ENCODE assay signal across 14 cellular contexts in the genomic region with DNA sequence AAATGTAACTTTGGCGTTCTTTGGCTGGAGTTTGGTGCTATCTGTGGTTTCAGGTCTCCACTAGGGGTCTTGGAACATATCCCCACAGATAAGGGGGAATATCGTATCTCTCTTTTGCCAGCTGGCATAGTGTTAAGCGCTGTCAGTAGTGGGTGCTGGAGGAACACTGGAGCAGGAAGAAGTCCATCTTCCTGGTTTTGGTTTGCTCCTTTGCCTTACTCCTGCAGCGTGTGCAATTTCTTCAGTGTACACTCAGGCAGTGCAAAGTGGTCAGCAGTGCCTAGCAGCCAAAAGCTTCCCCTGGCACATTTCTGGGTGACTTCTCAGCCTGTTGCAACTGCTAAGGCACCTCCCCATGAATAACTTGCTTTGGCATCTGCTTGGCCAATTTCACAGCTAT. TPM values are rescaled to one million over a fixed set of nuclear protein-coding genes. Genes with fewer than 3 reads are reported as not detected.
A peak's percentile ranks its signal among the peaks of the same experiment; 100 is the strongest.
DNase-seq lines count a peak whose midpoint lies in the region; ATAC-seq and TF ChIP-seq lines count a peak whose summit lies in the region.
"Had no signal": no experiment of that assay in that cellular context is flagged by ENCODE, and none has a peak within 500 bp of the region (broad histone marks: within the 10 kb centered on the region; RNA-seq: fewer than 3 reads in every experiment).

No MANE protein-coding gene starts in this region.

- H3K27me3 Mint-ChIP-seq in natural killer cell treated with Interleukin-12 subunit alpha and Interleukin-12 subunit beta and Interleukin-15 and Interleukin-18, amount 100 ng/mL, for 72 hours, result peaks cover 25 to 53% of the 10 kb centered on the region in 2 donors

- H3K9me3 Mint-ChIP-seq in natural killer cell treated with Interleukin-12 subunit alpha and Interleukin-12 subunit beta and Interleukin-15 and Interleukin-18, amount 100 ng/mL, for 72 hours, result no peaks in the 10 kb centered on the region
- H3K9me3 Mint-ChIP-seq: dendritic cell treated with granulocyte-macrophage colony-stimulating factor and Interleukin-4, amounts not matched to agents 40 ng/mL and 50 ng/mL, for 4 days had no signal

- no peak overlapping the region for H3K4me3 Mint-ChIP-seq in natural killer cell treated with Interleukin-12 subunit alpha and Interleukin-12 subunit beta and Interleukin-15 and Interleukin-18, amount 100 ng/mL, for 72 hours
- H3K4me3 Mint-ChIP-seq: dendritic cell treated with granulocyte-macrophage colony-stimulating factor and Interleukin-4, amounts not matched to agents 40 ng/mL and 50 ng/mL, for 4 days had no signal

- intact Hi-C loops in left colon (cut with DNase I, micrococcal nuclease), result no loop called here

- peaks cover 0 to 3% of the 10 kb centered on the region in 2 donors for H3K4me1 Mint-ChIP-seq in natural killer cell treated with Interleukin-12 subunit alpha and Interleukin-12 subunit beta and Interleukin-15 and Interleukin-18, amount 100 ng/mL, for 72 hours (ENCODE audit: low read depth in 2 of 2)

- TF ChIP-seq CTCF in AG10803 (conservative IDR thresholded peaks at IDR 0.05; ENCODE audit: low read length) (no peak; the same call in 1 of the 2 replicates), astrocyte of the spinal cord (IDR thresholded peaks at IDR 0.05; ENCODE audit: low read depth, low read length) (peak; percentile 11)

- ATAC-seq in left colon (peak; percentile 65), HG02610 (IDR thresholded peaks at IDR 0.05; ENCODE audit: unreplicated experiment) (no peak)
- ATAC-seq in natural killer cell treated with Interleukin-12 subunit alpha and Interleukin-12 subunit beta and Interleukin-15 and Interleukin-18, amount 100 ng/mL, for 72 hours, result no peak

- peak; percentile 69 for DNase-seq in AG10803 (ENCODE audit: low read depth)
- DNase-seq in LHCN-M2 (ENCODE audit: low read depth), result peak; percentile 50
- DNase-seq in astrocyte of the spinal cord (ENCODE audit: low read depth, low spot score), result no peak
- DNase-seq in left colon, result no peak
- no peak for DNase-seq in foreskin melanocyte
- no peak for DNase-seq in natural killer cell treated with Interleukin-12 subunit alpha and Interleukin-12 subunit beta and Interleukin-15 and Interleukin-18, amount 100 ng/mL, for 72 hours (ENCODE audit: low spot score)
- no peak for DNase-seq in COLO829 (ENCODE audit: low spot score)
- DNase-seq: Calu3; NCI-H774; occipital lobe; stimulated activated CD4-positive, alpha-beta T cell treated with anti-CD3 and anti-CD28 coated beads, Interleukin-4, amount 100 ng/mL, for 4 hours; T-helper 9 cell had no signal

- no peak overlapping the region for H3K4me3 ChIP-seq in AG10803 (ENCODE audit: low read length)
- H3K4me3 ChIP-seq in astrocyte of the spinal cord (ENCODE audit: low read depth, low read length), result no peak overlapping the region

- no peak overlapping the region for H3K27ac Mint-ChIP-seq in natural killer cell treated with Interleukin-12 subunit alpha and Interleukin-12 subunit beta and Interleukin-15 and Interleukin-18, amount 100 ng/mL, for 72 hours
- H3K27ac Mint-ChIP-seq: dendritic cell treated with granulocyte-macrophage colony-stimulating factor and Interleukin-4, amounts not matched to agents 40 ng/mL and 50 ng/mL, for 4 days had no signal

- in situ Hi-C loops in astrocyte of the spinal cord (cut with HindIII; ENCODE audit: low sequenced_read_pairs), result no loop called here

- no peaks in the 10 kb centered on the region for H3K36me3 Mint-ChIP-seq in natural killer cell treated with Interleukin-12 subunit alpha and Interleukin-12 subunit beta and Interleukin-15 and Interleukin-18, amount 100 ng/mL, for 72 hours

RNA-seq across cellular contexts. Expression of a gene that starts 11.7 kb away (rescaled TPM):
- total RNA-seq in LHCN-M2 (2014; rRNA removed) (not detected in 2 replicates), left colon (10 to 100 TPM; 56.6 to 67.9 TPM)
- not detected for polyA plus RNA-seq in LHCN-M2 (2012)
- total RNA-seq in natural killer cell treated with Interleukin-12 subunit alpha and Interleukin-12 subunit beta and Interleukin-15 and Interleukin-18, amount 100 ng/mL, for 72 hours, result 10 to 100 TPM; 12.5 to 15.5 TPM

RNA-seq across cellular contexts. Expression of a gene that starts 16.5 kb away (rescaled TPM):
- total RNA-seq in LHCN-M2 (2014; rRNA removed), result 17.1 and 21.6 TPM in 2 replicates
- 9.9 TPM for polyA plus RNA-seq in LHCN-M2 (2012)
- 10 to 100 TPM; 12.8 to 17.4 TPM for total RNA-seq in left colon
- not detected for total RNA-seq in natural killer cell treated with Interleukin-12 subunit alpha and Interleukin-12 subunit beta and Interleukin-15 and Interleukin-18, amount 100 ng/mL, for 72 hours

RNA-seq across cellular contexts. Expression of a gene that starts 16.6 kb away (rescaled TPM):
- total RNA-seq in LHCN-M2 (2014; rRNA removed) (under 0.01 TPM in 1 of 2 replicates, not detected in the other), left colon (10 to 100 TPM; 10.1 to 16.4 TPM)
- not detected for polyA plus RNA-seq in LHCN-M2 (2012)
- 1 to 10 TPM; 1.0 to 1.9 TPM for total RNA-seq in natural killer cell treated with Interleukin-12 subunit alpha and Interleukin-12 subunit beta and Interleukin-15 and Interleukin-18, amount 100 ng/mL, for 72 hours

RNA-seq across cellular contexts. Expression of a gene that starts 40.2 kb away (rescaled TPM):
- total RNA-seq in LHCN-M2 (2014; rRNA removed), result 0.90 and 1.7 TPM in 2 replicates
- polyA plus RNA-seq in LHCN-M2 (2012), result 0.74 TPM
- total RNA-seq in left colon, result 1 to 10 TPM; 2.9 to 4.3 TPM
- 10 to 100 TPM; 13.2 to 37.3 TPM for total RNA-seq in natural killer cell treated with Interleukin-12 subunit alpha and Interleukin-12 subunit beta and Interleukin-15 and Interleukin-18, amount 100 ng/mL, for 72 hours

RNA-seq across cellular contexts. Expression of a gene that starts 41.6 kb away (rescaled TPM):
- 2.4 and 2.5 TPM in 2 replicates for total RNA-seq in LHCN-M2 (2014; rRNA removed)
- polyA plus RNA-seq in LHCN-M2 (2012), result 1.2 TPM
- 1 to 10 TPM; 2.9 to 4.2 TPM for total RNA-seq in left colon
- total RNA-seq in natural killer cell treated with Interleukin-12 subunit alpha and Interleukin-12 subunit beta and Interleukin-15 and Interleukin-18, amount 100 ng/mL, for 72 hours, result 10 to 100 TPM; 13.7 to 27.1 TPM

Comparison
In these comparisons a context has a peak if more than half of its experiments do, and no peak if none do; other contexts are left out.
1. DNase-seq: peak in AG10803 (single experiment) and LHCN-M2 (single experiment); none in astrocyte of the spinal cord (single experiment), left colon (0 of 2), foreskin melanocyte (single experiment), natural killer cell treated with Interleukin-12 subunit alpha and Interleukin-12 subunit beta and Interleukin-15 and Interleukin-18, amount 100 ng/mL, for 72 hours (single experiment) and COLO829 (single experiment).
2. RNA of a gene that starts 11.7 kb away (total RNA-seq): 56.6 to 67.9 TPM in left colon and 12.5 to 15.5 TPM in natural killer cell treated with Interleukin-12 subunit alpha and Interleukin-12 subunit beta and Interleukin-15 and Interleukin-18, amount 100 ng/mL, for 72 hours; not detected in LHCN-M2; every median in the first group is over 10 times any median in the second.
3. RNA of a gene that starts 16.5 kb away (total RNA-seq): 17.1 to 21.6 TPM in LHCN-M2 and 12.8 to 17.4 TPM in left colon; not detected in natural killer cell treated with Interleukin-12 subunit alpha and Interleukin-12 subunit beta and Interleukin-15 and Interleukin-18, amount 100 ng/mL, for 72 hours; every median in the first group is over 10 times any median in the second.